1 cellular context compared by ENCODE assay signal in genomic region chr2:84970266-84970955, GRCh38.
TF ChIP-seq lines count a peak whose summit lies in the region.

No MANE protein-coding gene starts in this region.

TF ChIP-seq in HepG2, 621 proteins besides CTCF, POLR2A, EP300 and RAD21 (continued from another document and continues in another):
- no peak for TF ChIP-seq ZBTB40 (IDR thresholded peaks at IDR 0.05)
- TF ChIP-seq ZBTB40 (CRISPR knock-in tag; IDR thresholded peaks at IDR 0.05) = peak; percentile 54; the same call in 1 of the 2 replicates
- no peak for TF ChIP-seq ZBTB44 (CRISPR knock-in tag; IDR thresholded peaks at IDR 0.05)
- TF ChIP-seq SRSF4 (IDR thresholded peaks at IDR 0.05; ENCODE audit: low read depth, low read length, poor library complexity, severe bottlenecking) = no peak
- TF ChIP-seq ZSCAN31 (CRISPR knock-in tag; IDR thresholded peaks at IDR 0.05; ENCODE audit: low read depth) = peak; percentile 28; the same call in 1 of the 2 replicates
- TF ChIP-seq ZGPAT (CRISPR knock-in tag; IDR thresholded peaks at IDR 0.05) = 0 out of 2 replicates have a peak, but pooled peaks have one; percentile 53
- no peak for TF ChIP-seq ZNF567 (CRISPR knock-in tag; IDR thresholded peaks at IDR 0.05; ENCODE audit: borderline replicate concordance)
- TF ChIP-seq TOE1 (CRISPR knock-in tag; IDR thresholded peaks at IDR 0.05) = no peak
- TF ChIP-seq STAT6 (CRISPR knock-in tag; IDR thresholded peaks at IDR 0.05; ENCODE audit: borderline replicate concordance) = no peak
- TF ChIP-seq ZNF557 (CRISPR knock-in tag; IDR thresholded peaks at IDR 0.05) = no peak
- no peak for TF ChIP-seq GLI4 (CRISPR knock-in tag; IDR thresholded peaks at IDR 0.05; ENCODE audit: borderline replicate concordance)
- no peak for TF ChIP-seq ZBTB8A (CRISPR knock-in tag; IDR thresholded peaks at IDR 0.05; ENCODE audit: borderline replicate concordance, low read depth)
- no peak for TF ChIP-seq ZBTB14 (CRISPR knock-in tag; IDR thresholded peaks at IDR 0.05)
- TF ChIP-seq ZC3H13 (CRISPR knock-in tag; IDR thresholded peaks at IDR 0.05) = 0 out of 2 replicates have a peak, but pooled peaks have one; percentile 69
- no peak for TF ChIP-seq ZNF414 (CRISPR knock-in tag; IDR thresholded peaks at IDR 0.05)
- no peak for TF ChIP-seq PCBP2 (optimal IDR thresholded peaks at IDR 0.05; ENCODE audit: low read depth, low read length, poor library complexity, severe bottlenecking)
- TF ChIP-seq FOXC1 (CRISPR knock-in tag; IDR thresholded peaks at IDR 0.05; ENCODE audit: borderline replicate concordance) = peak; percentile 73; the same call in 1 of the 2 replicates
- no peak for TF ChIP-seq MLLT10 (CRISPR knock-in tag; IDR thresholded peaks at IDR 0.05)
- TF ChIP-seq MEF2D (CRISPR knock-in tag; IDR thresholded peaks at IDR 0.05) = peak; percentile 65; the same call in 1 of the 2 replicates
- TF ChIP-seq POLR2G (IDR thresholded peaks at IDR 0.05; ENCODE audit: low read depth, low read length) = peak; percentile 81
- TF ChIP-seq ZNF331 (CRISPR knock-in tag; IDR thresholded peaks at IDR 0.05) = no peak
- no peak for TF ChIP-seq TCF7L2 (IDR thresholded peaks at IDR 0.05; ENCODE audit: low read depth, low read length)
- no peak; the same call in 1 of the 2 replicates for TF ChIP-seq CREBL2 (CRISPR knock-in tag; IDR thresholded peaks at IDR 0.05; ENCODE audit: borderline replicate concordance)
- TF ChIP-seq BATF2 (CRISPR knock-in tag; IDR thresholded peaks at IDR 0.05) = no peak
- no peak for TF ChIP-seq ZFP36L2 (CRISPR knock-in tag; IDR thresholded peaks at IDR 0.05)
- TF ChIP-seq AKNA (CRISPR knock-in tag; IDR thresholded peaks at IDR 0.05; ENCODE audit: borderline replicate concordance) = 0 out of 2 replicates have a peak, but pooled peaks have one; percentile 4
- peak; percentile 60 for TF ChIP-seq RBM22 (optimal IDR thresholded peaks at IDR 0.05; ENCODE audit: low read length)
- TF ChIP-seq CAMTA2 (CRISPR knock-in tag; IDR thresholded peaks at IDR 0.05; ENCODE audit: borderline replicate concordance) = peak; percentile 28; the same call in 1 of the 2 replicates
- peak; percentile 50; the same call in 1 of the 2 replicates for TF ChIP-seq TFE3 (CRISPR knock-in tag; IDR thresholded peaks at IDR 0.05)
